In genomic region chr1:56577859-56578663, GRCh38 we compare ENCODE assay signal across 8 cellular contexts. TPM values are rescaled to one million over a fixed set of nuclear protein-coding genes. Genes with fewer than 3 reads are reported as not detected.
DNase-seq lines count a peak whose midpoint lies in the region; ATAC-seq and TF ChIP-seq lines count a peak whose summit lies in the region.

No MANE protein-coding gene starts in this region.

- H3K27me3 ChIP-seq in right cardiac atrium (ENCODE audit: control insufficient read depth, insufficient read depth): no peaks in the 10 kb centered on the region

- H3K9me3 ChIP-seq in right cardiac atrium (ENCODE audit: control insufficient read depth, low read length): no peaks in the 10 kb centered on the region

- WGBS in adipose tissue, 3 donors: 3 to 7% (median 5%) methylated on average over 40 of the region's 40 CpGs
- 1% methylated on average over 40 of the region's 40 CpGs for WGBS in right cardiac atrium

- ATAC-seq in GM18511 (IDR thresholded peaks at IDR 0.05; ENCODE audit: unreplicated experiment) (peak; percentile 17), right cardiac atrium (peak; percentile 20 to 22), HG03521 (IDR thresholded peaks at IDR 0.05; ENCODE audit: unreplicated experiment) (no peak), GM18520 (IDR thresholded peaks at IDR 0.05; ENCODE audit: unreplicated experiment) (no peak)

- intact Hi-C loops in right cardiac atrium (cut with DNase I): loop anchor here (5.0 to 10.0 kb wide), 7 partner anchors 63 to 166 kb away; no protein-coding TSS in a partner anchor

- TF ChIP-seq CTCF in AG10803 (conservative IDR thresholded peaks at IDR 0.05; ENCODE audit: low read length): no peak

- peaks cover 4% of the 10 kb centered on the region for H3K4me1 ChIP-seq in right cardiac atrium (ENCODE audit: control insufficient read depth, insufficient read depth, low read length)

- H3K27ac ChIP-seq in adipose tissue (ENCODE audit: low read depth, low read length) (peak overlapping the region; percentile 68), right cardiac atrium (ENCODE audit: low read length) (peak overlapping the region; percentile 91)

- H3K4me3 ChIP-seq in AG10803 (ENCODE audit: low read length): peak overlapping the region; percentile 95
- H3K4me3 ChIP-seq in right cardiac atrium (ENCODE audit: low read length): peak overlapping the region; percentile 84

- DNase-seq in AG10803 (ENCODE audit: low read depth) (peak; percentile 34), NCI-H2107 treated with DMSO at 0.1 percent for 48 hours (lab: John Stamatoyannopoulos, UW; ENCODE audit: unreplicated experiment) (peak; percentile 53), right cardiac atrium (peak; percentile 55 to 83 (median 78)), renal cortical epithelial cell (ENCODE audit: low read depth) (peak; percentile 30)

RNA-seq across cellular contexts. Expression of gene PLPP3, which starts 1.3 kb away (rescaled TPM):
- polyA plus RNA-seq in adipose tissue: 100 to 1,000 TPM in 1 of 3 donors, 10 to 100 TPM in 2; 24.1 to 174 (median 93.5) TPM
- 100 to 1,000 TPM in 1 of 4 donors, 10 to 100 TPM in 3; 85.4 to 120 (median 94.6) TPM for total RNA-seq in right cardiac atrium
- 47.7 TPM for polyA plus RNA-seq in right cardiac atrium
- total RNA-seq in renal cortical epithelial cell: 5.9 and 9.9 TPM in 2 replicates

Comparison
In these comparisons a context has a peak if more than half of its experiments do, and no peak if none do; other contexts are left out.
1. ATAC-seq: peak in GM18511 (single experiment) and right cardiac atrium (2 of 2); none in HG03521 (single experiment) and GM18520 (single experiment).
2. Peak in every context shown above with its lines, with median percentiles within 50 percentile points of each other: DNase-seq.